In genomic region chr1:32199717-32200072, GRCh38 we compare ENCODE assay signal across 6 cellular contexts.
DNase-seq lines count a peak whose midpoint lies in the region; ATAC-seq lines count a peak whose summit lies in the region.

No MANE protein-coding gene starts in this region.

- H3K27ac ChIP-seq in cingulate gyrus (ENCODE audit: low read depth, low read length) = peak overlapping the region; percentile 87

- intact Hi-C loops in posterior cingulate gyrus (cut with DNase I) = no loop called here

- ATAC-seq in HG03571 (IDR thresholded peaks at IDR 0.05; ENCODE audit: unreplicated experiment) (no peak), GM19455 (IDR thresholded peaks at IDR 0.05; ENCODE audit: unreplicated experiment) (no peak)

- DNase-seq in NCI-H1417 (lab: John Stamatoyannopoulos, UW) = peak; percentile 25 to 62 (median 51)
- DNase-seq in NCI-H1417 treated with DMSO at 0.1 percent for 48 hours (lab: John Stamatoyannopoulos, UW) = no peak
- peak in 8 of 10 donors; percentile 16 to 88 (median 43) for DNase-seq in posterior cingulate gyrus
